ENCODE assay signal across 9 cellular contexts in the genomic region with DNA sequence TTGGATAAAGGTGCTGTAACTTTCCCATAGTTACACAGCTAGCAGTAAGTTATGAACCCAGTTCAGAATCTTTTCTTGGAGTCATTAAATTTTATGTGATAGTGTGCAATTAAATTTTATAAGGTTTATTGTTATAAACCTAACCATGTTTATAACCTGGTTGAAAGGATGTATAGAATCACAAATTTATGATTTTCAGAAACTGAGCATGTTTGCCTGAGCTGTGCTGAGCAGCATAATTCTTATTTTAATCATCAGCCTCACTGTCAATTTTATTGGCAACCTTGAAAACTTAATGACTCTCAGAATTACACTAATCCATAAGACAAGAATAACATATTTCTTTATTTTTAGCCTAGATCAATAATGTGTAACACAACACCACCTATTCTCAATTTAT. TPM values are rescaled to one million over a fixed set of nuclear protein-coding genes. Genes with fewer than 3 reads are reported as not detected.
"Had no signal": no experiment of that assay in that cellular context is flagged by ENCODE, and none has a peak within 500 bp of the region (broad histone marks: within the 10 kb centered on the region; RNA-seq: fewer than 3 reads in every experiment).

No MANE protein-coding gene starts in this region.

- ATAC-seq: GM23338, HepG2 had no signal

- FAIRE-seq: H1, H54, HepG2 had no signal

- H3K27ac ChIP-seq: HL-60 had no signal

- H3K4me3 ChIP-seq: GM23338 had no signal

- DNase-seq: H9, HCEC 1CT, KBM-7 had no signal

RNA-seq across cellular contexts. Expression of a gene that starts 46.9 kb away (rescaled TPM):
- total RNA-seq: HepG2 had no signal
- polyA plus RNA-seq: HepG2, IgD-negative memory B cell had no signal
